ENCODE assay signal across 8 cellular contexts in genomic region chr9:132268725-132269352, GRCh38.
DNase-seq lines count a peak whose midpoint lies in the region; ATAC-seq and TF ChIP-seq lines count a peak whose summit lies in the region.

No MANE protein-coding gene starts in this region.

- H3K4me1 ChIP-seq in HUES64 (ENCODE audit: insufficient read depth, low read length) (no peaks in the 10 kb centered on the region), OCI-LY3 (ENCODE audit: low read length) (peaks cover 8% of the 10 kb centered on the region; the same call in 1 of the 2 replicates)

- intact Hi-C loops in CD4-positive, alpha-beta T cell (cut with DNase I, micrococcal nuclease): loop anchor here (1.0 to 5.0 kb wide), 2 partner anchors 507 kb away; no protein-coding TSS in a partner anchor

- H3K4me1 Mint-ChIP-seq in CD4-positive, alpha-beta T cell (ENCODE audit: low read depth): peaks cover 5% of the 10 kb centered on the region

- TF ChIP-seq POLR2A in erythroblast (IDR thresholded peaks at IDR 0.05; ENCODE audit: low read length): no peak

- H3K9me3 ChIP-seq in CD4-positive, alpha-beta T cell (ENCODE audit: control insufficient read depth, low read length): no peaks in the 10 kb centered on the region
- H3K9me3 ChIP-seq in HUES64 (ENCODE audit: insufficient read depth, low read depth, low read length): no peaks in the 10 kb centered on the region
- peaks cover 16% of the 10 kb centered on the region for H3K9me3 ChIP-seq in OCI-LY3 (ENCODE audit: insufficient read depth, low read length)
- no peaks in the 10 kb centered on the region for H3K9me3 ChIP-seq in neural cell (ENCODE audit: low read length)

- no peak overlapping the region for H3K4me3 Mint-ChIP-seq in CD4-positive, alpha-beta T cell

- H3K4me2 ChIP-seq in OCI-LY3 (ENCODE audit: low read length): no peak overlapping the region
- H3K4me2 ChIP-seq in neural cell (ENCODE audit: low read length): no peak overlapping the region

- no peaks in the 10 kb centered on the region for H3K9me2 ChIP-seq in neural cell (ENCODE audit: insufficient read depth, low read length)

- no peaks in the 10 kb centered on the region for H3K27me3 Mint-ChIP-seq in CD4-positive, alpha-beta T cell

- no peaks in the 10 kb centered on the region for H3K9me3 Mint-ChIP-seq in CD4-positive, alpha-beta T cell

- H3K79me2 ChIP-seq in OCI-LY3 (ENCODE audit: low read length) (no peaks in the 10 kb centered on the region), neural cell (replicated peaks; ENCODE audit: insufficient read depth, low read length) (no peaks in the 10 kb centered on the region)

- H2AFZ ChIP-seq in OCI-LY3 (ENCODE audit: low read depth, low read length) (no peak overlapping the region), neural cell (ENCODE audit: low read depth, low read length) (no peak overlapping the region)

- TF ChIP-seq EP300 in neural cell (conservative IDR thresholded peaks at IDR 0.05; ENCODE audit: poor library complexity, severe bottlenecking): no peak

- H3K4me3 ChIP-seq in HUES64 (ENCODE audit: low read length): no peak overlapping the region
- no peak overlapping the region for H3K4me3 ChIP-seq in OCI-LY3 (ENCODE audit: low read length)
- no peak overlapping the region for H3K4me3 ChIP-seq in neural cell (ENCODE audit: low read length)

- peak; percentile 98 for TF ChIP-seq CTCF in CD4-positive, alpha-beta T cell (IDR thresholded peaks at IDR 0.05)
- TF ChIP-seq CTCF in OCI-LY3 (IDR thresholded peaks at IDR 0.05; ENCODE audit: low read depth, low read length): peak; percentile 70
- TF ChIP-seq CTCF in neural cell (IDR thresholded peaks at IDR 0.05; ENCODE audit: poor library complexity, severe bottlenecking): peak; percentile 85

- peak; percentile 79 for ATAC-seq in CD4-positive, alpha-beta T cell (ENCODE audit: poor library complexity)
- no peak for ATAC-seq in HG03469 (IDR thresholded peaks at IDR 0.05; ENCODE audit: unreplicated experiment)

- no peaks in the 10 kb centered on the region for H3K27me3 ChIP-seq in CD4-positive, alpha-beta T cell (ENCODE audit: control insufficient read depth, insufficient read depth, low read length)
- H3K27me3 ChIP-seq in HUES64 (ENCODE audit: insufficient read depth, low read length) (no peaks in the 10 kb centered on the region), OCI-LY3 (ENCODE audit: low read depth, low read length) (no peaks in the 10 kb centered on the region), neural cell (ENCODE audit: insufficient read depth, low read depth, low read length) (no peaks in the 10 kb centered on the region)

- WGBS in HUES64: 68% methylated on average over 10 of the region's 10 CpGs

- no peak overlapping the region for H3K9ac ChIP-seq in HUES64 (ENCODE audit: low read depth, low read length)
- no peak overlapping the region for H3K9ac ChIP-seq in OCI-LY3 (ENCODE audit: low read length)
- H3K9ac ChIP-seq in neural cell (ENCODE audit: low read length): no peak overlapping the region

- no peak overlapping the region for H3K27ac ChIP-seq in CD4-positive, alpha-beta T cell (ENCODE audit: low read depth, low read length)
- H3K27ac ChIP-seq in HUES64 (ENCODE audit: low read depth, low read length): peak overlapping the region; percentile 33; the same call in 1 of the 2 replicates
- peak overlapping the region; percentile 96 for H3K27ac ChIP-seq in OCI-LY3 (ENCODE audit: low read length)
- no peak overlapping the region for H3K27ac ChIP-seq in neural cell (ENCODE audit: low read length)

- peak overlapping the region; percentile 28 for H3K27ac Mint-ChIP-seq in CD4-positive, alpha-beta T cell

- peak; percentile 87 for TF ChIP-seq RAD21 in neural cell (conservative IDR thresholded peaks at IDR 0.05)

- POLR2A ChIA-PET in CD4-positive, alpha-beta T cell (lab: Charles Lee): interaction anchor here (0.6 to 1.0 kb wide), 3 partner anchors 8 to 986 kb away, joined by 3 read pairs; no protein-coding TSS in a partner anchor

- CTCF ChIA-PET in CD4-positive, alpha-beta T cell (lab: Charles Lee): interaction anchor here (0.5 to 3.3 kb wide), 15 partner anchors 9 to 805 kb away, joined by 3 to 26 read pairs (median 4); no protein-coding TSS in a partner anchor

- peak; percentile 57 to 74 (median 64) for DNase-seq in CD4-positive, alpha-beta T cell
- peak; percentile 50 for DNase-seq in activated T-cell treated with anti-CD3 and anti-CD28 coated beads for 4 hours
- peak; percentile 67 to 80 for DNase-seq in erythroblast (lab: John Stamatoyannopoulos, UW)
- DNase-seq in stromal cell of bone marrow (ENCODE audit: low read depth): peak; percentile 29

- no peaks in the 10 kb centered on the region for H3F3A ChIP-seq in neural cell (ENCODE audit: insufficient read depth, low read length, poor library complexity, severe bottlenecking)

- peaks cover 90% of the 10 kb centered on the region for H3K36me3 ChIP-seq in HUES64 (ENCODE audit: insufficient read depth, low read length)
- peaks cover 88% of the 10 kb centered on the region for H3K36me3 ChIP-seq in OCI-LY3 (replicated peaks; ENCODE audit: low read depth, low read length)
- peaks cover 12% of the 10 kb centered on the region for H3K36me3 ChIP-seq in neural cell (ENCODE audit: insufficient read depth, low read length)

- peaks cover 83% of the 10 kb centered on the region for H3K36me3 Mint-ChIP-seq in CD4-positive, alpha-beta T cell (ENCODE audit: low read depth)

- H4K20me1 ChIP-seq in OCI-LY3 (ENCODE audit: insufficient read depth, low read length) (no peaks in the 10 kb centered on the region), neural cell (ENCODE audit: insufficient read depth) (no peaks in the 10 kb centered on the region)

TF ChIP-seq in neural cell, 6 proteins besides CTCF, POLR2A, EP300 and RAD21:
- TF ChIP-seq TAF1 (IDR thresholded peaks at IDR 0.05; ENCODE audit: low read depth): no peak
- peak; percentile 93 for TF ChIP-seq SMC3 (conservative IDR thresholded peaks at IDR 0.05; ENCODE audit: poor library complexity)

Comparison
In these comparisons a context has a peak if more than half of its experiments do, and no peak if none do; other contexts are left out.
1. H3K27ac ChIP-seq: peak in HUES64 (single experiment) and OCI-LY3 (single experiment); none in CD4-positive, alpha-beta T cell (single experiment) and neural cell (single experiment).
2. Peak in every context shown above with its lines, with median percentiles within 50 percentile points of each other: DNase-seq and CTCF ChIP-seq.